ENCODE assay signal across 34 cellular contexts in genomic region chrX:29040160-29040559, GRCh38.
"Had no signal": no experiment of that assay in that cellular context is flagged by ENCODE, and none has a peak within 500 bp of the region (broad histone marks: within the 10 kb centered on the region; RNA-seq: fewer than 3 reads in every experiment).

No MANE protein-coding gene starts in this region.

- H3K4me3 ChIP-seq: adrenal gland, body of pancreas, breast epithelium, cardiac muscle cell, coronary artery, dorsolateral prefrontal cortex, esophagus muscularis mucosa, gastrocnemius medialis had no signal

- H3K4me3 Mint-ChIP-seq: activated CD4-positive, alpha-beta memory T cell treated with anti-CD3 and anti-CD28 coated beads for 36 hours; activated CD4-positive, alpha-beta T cell treated with anti-CD3 and anti-CD28 coated beads for 36 hours; activated CD4-positive, alpha-beta T cell treated with anti-CD3 and anti-CD28 coated beads, Interleukin-2, amount 10 ng/mL, durations not matched to agents 24 days and 14 days; activated CD8-positive, alpha-beta memory T cell treated with anti-CD3 and anti-CD28 coated beads, Interleukin-2, amount 10 ng/mL, durations not matched to agents 7 days and 5 days; activated CD8-positive, alpha-beta T cell treated with anti-CD3 and anti-CD28 coated beads, Interleukin-2, amount 10 ng/mL, durations not matched to agents 7 days and 5 days; activated naive CD4-positive, alpha-beta T cell treated with anti-CD3 and anti-CD28 coated beads for 36 hours; activated naive CD4-positive, alpha-beta T cell treated with anti-CD3 and anti-CD28 coated beads, Interleukin-2, amount 50 U/mL, for 24 hours; activated naive CD8-positive, alpha-beta T cell treated with anti-CD3 and anti-CD28 coated beads for 36 hours; activated naive CD8-positive, alpha-beta T cell treated with anti-CD3 and anti-CD28 coated beads, Interleukin-2, amount 50 U/mL, for 24 hours; activated T-helper 1 cell treated with anti-CD3 and anti-CD28 coated beads, Interleukin-12 subunit alpha, Interleukin-12 subunit beta, Interleukin-2, Interleukin-4 antibody, amounts not matched to agents 30 ng/mL and 10 ng/mL and 1 ng/mL, durations not matched to agents 14 hours and 24 hours and 36 hours; central memory CD8-positive, alpha-beta T cell; dendritic cell treated with granulocyte-macrophage colony-stimulating factor and Interleukin-4, amounts not matched to agents 40 ng/mL and 50 ng/mL, for 4 days; effector memory CD8-positive, alpha-beta T cell had no signal

- ATAC-seq: activated CD4-positive, alpha-beta T cell treated with anti-CD3 and anti-CD28 coated beads for 36 hours; activated CD8-positive, alpha-beta memory T cell treated with anti-CD3 and anti-CD28 coated beads, Interleukin-2, amount 10 ng/mL, durations not matched to agents 7 days and 5 days; activated CD8-positive, alpha-beta T cell treated with anti-CD3 and anti-CD28 coated beads, Interleukin-2, amount 10 ng/mL, durations not matched to agents 7 days and 5 days; activated naive CD8-positive, alpha-beta T cell treated with anti-CD3 and anti-CD28 coated beads, Interleukin-2, amount 50 U/mL, for 24 hours; body of pancreas; effector memory CD8-positive, alpha-beta T cell; foreskin keratinocyte; gastrocnemius medialis had no signal

- H3K4me1 Mint-ChIP-seq: activated CD4-positive, alpha-beta T cell treated with anti-CD3 and anti-CD28 coated beads for 36 hours; activated CD4-positive, alpha-beta T cell treated with anti-CD3 and anti-CD28 coated beads, Interleukin-2, amount 10 ng/mL, durations not matched to agents 24 days and 14 days; activated CD8-positive, alpha-beta memory T cell treated with anti-CD3 and anti-CD28 coated beads, Interleukin-2, amount 10 ng/mL, durations not matched to agents 7 days and 5 days; activated naive CD4-positive, alpha-beta T cell treated with anti-CD3 and anti-CD28 coated beads, Interleukin-2, amount 50 U/mL, for 24 hours; activated naive CD8-positive, alpha-beta T cell treated with anti-CD3 and anti-CD28 coated beads for 36 hours; activated naive CD8-positive, alpha-beta T cell treated with anti-CD3 and anti-CD28 coated beads, Interleukin-2, amount 50 U/mL, for 24 hours; central memory CD8-positive, alpha-beta T cell had no signal

- H3K27ac Mint-ChIP-seq: activated CD4-positive, alpha-beta memory T cell treated with anti-CD3 and anti-CD28 coated beads for 36 hours; activated CD4-positive, alpha-beta T cell treated with anti-CD3 and anti-CD28 coated beads for 36 hours; activated CD4-positive, alpha-beta T cell treated with anti-CD3 and anti-CD28 coated beads, Interleukin-2, amount 10 ng/mL, durations not matched to agents 24 days and 14 days; activated CD8-positive, alpha-beta memory T cell treated with anti-CD3 and anti-CD28 coated beads, Interleukin-2, amount 10 ng/mL, durations not matched to agents 7 days and 5 days; activated CD8-positive, alpha-beta T cell treated with anti-CD3 and anti-CD28 coated beads, Interleukin-2, amount 10 ng/mL, durations not matched to agents 7 days and 5 days; activated naive CD4-positive, alpha-beta T cell treated with anti-CD3 and anti-CD28 coated beads for 36 hours; activated naive CD4-positive, alpha-beta T cell treated with anti-CD3 and anti-CD28 coated beads, Interleukin-2, amount 50 U/mL, for 24 hours; activated naive CD8-positive, alpha-beta T cell treated with anti-CD3 and anti-CD28 coated beads for 36 hours; activated naive CD8-positive, alpha-beta T cell treated with anti-CD3 and anti-CD28 coated beads, Interleukin-2, amount 50 U/mL, for 24 hours; activated T-helper 1 cell treated with anti-CD3 and anti-CD28 coated beads, Interleukin-12 subunit alpha, Interleukin-12 subunit beta, Interleukin-2, Interleukin-4 antibody, amounts not matched to agents 30 ng/mL and 10 ng/mL and 1 ng/mL, durations not matched to agents 14 hours and 24 hours and 36 hours; activated T-helper 2 cell treated with anti-CD3 and anti-CD28 coated beads, Interferon-gamma antibody, Interleukin-2, Interleukin-4, amounts not matched to agents 10 μg/mL and 5 μg/mL and 100 μg/mL, durations not matched to agents 14 hours and 24 hours and 36 hours; dendritic cell treated with granulocyte-macrophage colony-stimulating factor and Interleukin-4, amounts not matched to agents 40 ng/mL and 50 ng/mL, for 4 days; effector memory CD8-positive, alpha-beta T cell had no signal

- H3K27ac ChIP-seq: adrenal gland, body of pancreas, breast epithelium, cardiac muscle cell, coronary artery, esophagus muscularis mucosa, foreskin keratinocyte, gastrocnemius medialis had no signal

- H3K9me3 ChIP-seq: adrenal gland, body of pancreas, breast epithelium, esophagus muscularis mucosa, gastrocnemius medialis had no signal

- H3K36me3 ChIP-seq: adrenal gland, breast epithelium, cardiac muscle cell, esophagus muscularis mucosa, gastrocnemius medialis had no signal

- DNase-seq: activated CD4-positive, alpha-beta memory T cell treated with anti-CD3 and anti-CD28 coated beads for 36 hours; activated CD4-positive, alpha-beta T cell treated with anti-CD3 and anti-CD28 coated beads for 36 hours; activated CD4-positive, alpha-beta T cell treated with anti-CD3 and anti-CD28 coated beads, Interleukin-2, amount 10 ng/mL, durations not matched to agents 24 days and 14 days; activated CD4-positive, CD25-positive, alpha-beta regulatory T cell; activated CD4-positive, CD25-positive, alpha-beta regulatory T cell treated with anti-CD3 and anti-CD28 coated beads, Interleukin-2, amount 50 U/mL, for 72 hours; activated CD8-positive, alpha-beta memory T cell treated with anti-CD3 and anti-CD28 coated beads, Interleukin-2, amount 10 ng/mL, durations not matched to agents 7 days and 5 days; activated CD8-positive, alpha-beta memory T cell treated with anti-CD3 and anti-CD28 coated beads, Interleukin-2, amount 50 U/mL, for 4 hours; activated CD8-positive, alpha-beta T cell treated with anti-CD3 and anti-CD28 coated beads, Interleukin-2, amount 10 ng/mL, durations not matched to agents 7 days and 5 days; activated effector memory CD4-positive, alpha-beta T cell treated with anti-CD3 and anti-CD28 coated beads, Interleukin-2, amount 50 U/mL, for 16 hours; activated naive CD4-positive, alpha-beta T cell treated with anti-CD3 and anti-CD28 coated beads for 36 hours; activated naive CD8-positive, alpha-beta T cell treated with anti-CD3 and anti-CD28 coated beads for 36 hours; activated naive CD8-positive, alpha-beta T cell treated with anti-CD3 and anti-CD28 coated beads, Interleukin-2, amount 50 U/mL, for 24 hours; activated T-cell treated with anti-CD3 and anti-CD28 coated beads, Interleukin-2, amount 50 U/mL, for 1 hour; activated T-cell treated with anti-CD3 and anti-CD28 coated beads, Interleukin-2, amount 50 U/mL, for 48 hours; adrenal gland; amygdala; aorta; body of pancreas; dorsolateral prefrontal cortex; effector memory CD8-positive, alpha-beta T cell; erythroblast; foreskin keratinocyte; gastrocnemius medialis; glutamatergic neuron; T-helper 2 cell had no signal

- H3K27me3 Mint-ChIP-seq: activated CD4-positive, alpha-beta memory T cell treated with anti-CD3 and anti-CD28 coated beads for 36 hours; activated CD4-positive, alpha-beta T cell treated with anti-CD3 and anti-CD28 coated beads for 36 hours; activated CD4-positive, alpha-beta T cell treated with anti-CD3 and anti-CD28 coated beads, Interleukin-2, amount 10 ng/mL, durations not matched to agents 24 days and 14 days; activated CD8-positive, alpha-beta memory T cell treated with anti-CD3 and anti-CD28 coated beads, Interleukin-2, amount 10 ng/mL, durations not matched to agents 7 days and 5 days; activated naive CD4-positive, alpha-beta T cell treated with anti-CD3 and anti-CD28 coated beads, Interleukin-2, amount 50 U/mL, for 24 hours; activated naive CD8-positive, alpha-beta T cell treated with anti-CD3 and anti-CD28 coated beads for 36 hours; activated naive CD8-positive, alpha-beta T cell treated with anti-CD3 and anti-CD28 coated beads, Interleukin-2, amount 50 U/mL, for 24 hours; central memory CD8-positive, alpha-beta T cell; dendritic cell treated with granulocyte-macrophage colony-stimulating factor and Interleukin-4, amounts not matched to agents 40 ng/mL and 50 ng/mL, for 4 days; effector memory CD8-positive, alpha-beta T cell had no signal

- H3K9me3 Mint-ChIP-seq: activated CD4-positive, alpha-beta memory T cell treated with anti-CD3 and anti-CD28 coated beads for 36 hours; activated CD4-positive, alpha-beta T cell treated with anti-CD3 and anti-CD28 coated beads, Interleukin-2, amount 10 ng/mL, durations not matched to agents 24 days and 14 days; activated naive CD4-positive, alpha-beta T cell treated with anti-CD3 and anti-CD28 coated beads, Interleukin-2, amount 50 U/mL, for 24 hours; activated naive CD8-positive, alpha-beta T cell treated with anti-CD3 and anti-CD28 coated beads, Interleukin-2, amount 50 U/mL, for 24 hours; activated T-helper 1 cell treated with anti-CD3 and anti-CD28 coated beads, Interleukin-12 subunit alpha, Interleukin-12 subunit beta, Interleukin-2, Interleukin-4 antibody, amounts not matched to agents 30 ng/mL and 10 ng/mL and 1 ng/mL, durations not matched to agents 14 hours and 24 hours and 36 hours; activated T-helper 2 cell treated with anti-CD3 and anti-CD28 coated beads, Interferon-gamma antibody, Interleukin-2, Interleukin-4, amounts not matched to agents 10 μg/mL and 5 μg/mL and 100 μg/mL, durations not matched to agents 14 hours and 24 hours and 36 hours; central memory CD8-positive, alpha-beta T cell; dendritic cell treated with granulocyte-macrophage colony-stimulating factor and Interleukin-4, amounts not matched to agents 40 ng/mL and 50 ng/mL, for 4 days had no signal

- H3K27me3 ChIP-seq: body of pancreas, breast epithelium, cardiac muscle cell, esophagus muscularis mucosa, foreskin keratinocyte, gastrocnemius medialis had no signal

- H3K4me1 ChIP-seq: adrenal gland, body of pancreas, breast epithelium, esophagus muscularis mucosa, foreskin keratinocyte, gastrocnemius medialis had no signal

- H3K36me3 Mint-ChIP-seq: activated CD4-positive, alpha-beta memory T cell treated with anti-CD3 and anti-CD28 coated beads for 36 hours; activated CD8-positive, alpha-beta memory T cell treated with anti-CD3 and anti-CD28 coated beads, Interleukin-2, amount 10 ng/mL, durations not matched to agents 7 days and 5 days; activated naive CD4-positive, alpha-beta T cell treated with anti-CD3 and anti-CD28 coated beads, Interleukin-2, amount 50 U/mL, for 24 hours; activated naive CD8-positive, alpha-beta T cell treated with anti-CD3 and anti-CD28 coated beads for 36 hours had no signal
